ENCODE assay signal across 17 cellular contexts in genomic region chr13:106753241-106753640, GRCh38.
A peak's percentile ranks its signal among the peaks of the same experiment; 100 is the strongest.
DNase-seq lines count a peak whose midpoint lies in the region; ATAC-seq and TF ChIP-seq lines count a peak whose summit lies in the region.
"Had no signal": no experiment of that assay in that cellular context is flagged by ENCODE, and none has a peak within 500 bp of the region (broad histone marks: within the 10 kb centered on the region; RNA-seq: fewer than 3 reads in every experiment).

No MANE protein-coding gene starts in this region.

- H3K79me1 ChIP-seq in mesendoderm (ENCODE audit: low read length): no peaks in the 10 kb centered on the region

- peaks cover 4% of the 10 kb centered on the region for H3K9me3 Mint-ChIP-seq in endothelial cell (ENCODE audit: unreplicated experiment)
- H3K9me3 Mint-ChIP-seq in activated T-cell treated with anti-CD3 and anti-CD28 coated beads, Interleukin-2, amount 50 U/mL, for 72 hours: no peaks in the 10 kb centered on the region
- H3K9me3 Mint-ChIP-seq: activated B cell treated with CpG ODN at 0.5 μM for 24 hours; activated T-helper 2 cell treated with anti-CD3 and anti-CD28 coated beads, Interferon-gamma antibody, Interleukin-2, Interleukin-4, amounts not matched to agents 10 μg/mL and 5 μg/mL and 100 μg/mL, durations not matched to agents 14 hours and 24 hours and 36 hours; stimulated activated naive B cell treated with anti-CD40 and anti-IgM and Interleukin-4, amounts not matched to agents 10 μg/mL and 1 μg/mL and 100 μg/mL, for 72 hours had no signal

- no peak overlapping the region for H3K27ac ChIP-seq in mesendoderm (ENCODE audit: low read depth, low read length)
- H3K27ac ChIP-seq in subcutaneous abdominal adipose tissue (ENCODE audit: low read depth, low read length): peak overlapping the region; percentile 38

- H3K27me3 ChIP-seq in mesendoderm (ENCODE audit: insufficient read depth, low read length, poor library complexity): no peaks in the 10 kb centered on the region
- H3K27me3 ChIP-seq in subcutaneous abdominal adipose tissue (ENCODE audit: control insufficient read depth in 5 of 5, insufficient read depth in 4 of 5, low read length in 5 of 5): no peaks in the 10 kb centered on the region

- H3K36me3 Mint-ChIP-seq in endothelial cell (ENCODE audit: low read depth, unreplicated experiment): no peaks in the 10 kb centered on the region
- H3K36me3 Mint-ChIP-seq in activated T-cell treated with anti-CD3 and anti-CD28 coated beads, Interleukin-2, amount 50 U/mL, for 72 hours (ENCODE audit: insufficient read depth in 2 of 2): no peaks in the 10 kb centered on the region
- H3K36me3 Mint-ChIP-seq: CD4-positive, alpha-beta memory T cell; stimulated activated naive B cell treated with anti-CD40 and anti-IgM and Interleukin-4, amounts not matched to agents 10 μg/mL and 1 μg/mL and 100 μg/mL, for 72 hours; T-cell had no signal

- no peaks in the 10 kb centered on the region for H3K36me3 ChIP-seq in mesendoderm (ENCODE audit: control insufficient read depth, insufficient read depth, low read length)
- H3K36me3 ChIP-seq in subcutaneous abdominal adipose tissue (ENCODE audit: control insufficient read depth in 5 of 5, insufficient read depth in 5 of 5, low read length in 5 of 5): no peaks in the 10 kb centered on the region

- H3K4me2 ChIP-seq in mesendoderm (ENCODE audit: low read length): no peak overlapping the region

- H3K27me3 Mint-ChIP-seq in endothelial cell (ENCODE audit: unreplicated experiment): peaks cover 4% of the 10 kb centered on the region
- H3K27me3 Mint-ChIP-seq in activated T-cell treated with anti-CD3 and anti-CD28 coated beads, Interleukin-2, amount 50 U/mL, for 72 hours (ENCODE audit: low read depth): peaks cover 21% of the 10 kb centered on the region

- no peak overlapping the region for H3K4me3 Mint-ChIP-seq in endothelial cell (ENCODE audit: unreplicated experiment)
- no peak overlapping the region for H3K4me3 Mint-ChIP-seq in activated T-cell treated with anti-CD3 and anti-CD28 coated beads, Interleukin-2, amount 50 U/mL, for 72 hours
- H3K4me3 Mint-ChIP-seq: activated B cell treated with CpG ODN at 0.5 μM for 24 hours; CD4-positive, alpha-beta memory T cell; stimulated activated naive B cell treated with anti-CD40 and anti-IgM and Interleukin-4, amounts not matched to agents 10 μg/mL and 1 μg/mL and 100 μg/mL, for 72 hours; T-cell had no signal

- H4K8ac ChIP-seq in mesendoderm (ENCODE audit: low read depth, low read length): no peak overlapping the region

- H4K5ac ChIP-seq in mesendoderm (ENCODE audit: low read length): no peak overlapping the region

- peaks cover 33% of the 10 kb centered on the region for H3K4me1 Mint-ChIP-seq in endothelial cell (ENCODE audit: unreplicated experiment)
- no peaks in the 10 kb centered on the region for H3K4me1 Mint-ChIP-seq in activated T-cell treated with anti-CD3 and anti-CD28 coated beads, Interleukin-2, amount 50 U/mL, for 72 hours (ENCODE audit: low read depth)
- H3K4me1 Mint-ChIP-seq: activated B cell treated with CpG ODN at 0.5 μM for 24 hours had no signal

- H3K4me1 ChIP-seq in mesendoderm (ENCODE audit: control insufficient read depth, low read depth, low read length): no peaks in the 10 kb centered on the region
- peaks cover 0 to 27% (median 0%) of the 10 kb centered on the region in 5 donors for H3K4me1 ChIP-seq in subcutaneous abdominal adipose tissue (ENCODE audit: control insufficient read depth in 5 of 5, insufficient read depth in 5 of 5, low read length in 5 of 5)

- no peak for TF ChIP-seq CTCF in endothelial cell (IDR thresholded peaks at IDR 0.05; ENCODE audit: unreplicated experiment)

- H2AK5ac ChIP-seq in mesendoderm (ENCODE audit: low read length): no peak overlapping the region

- no peaks in the 10 kb centered on the region for H3K9me3 ChIP-seq in subcutaneous abdominal adipose tissue (ENCODE audit: control insufficient read depth in 5 of 5, low read length in 5 of 5)

- ATAC-seq in HG02623 (IDR thresholded peaks at IDR 0.05; ENCODE audit: unreplicated experiment): no peak
- ATAC-seq in activated T-cell treated with anti-CD3 and anti-CD28 coated beads, Interleukin-2, amount 50 U/mL, for 72 hours (replicated peaks in 1 of 2): no peak
- ATAC-seq: stimulated activated naive B cell treated with anti-CD40 and anti-IgM and Interleukin-4, amounts not matched to agents 10 μg/mL and 1 μg/mL and 100 μg/mL, for 72 hours; T-cell had no signal

- no peak overlapping the region for H2BK5ac ChIP-seq in mesendoderm (ENCODE audit: low read length)

- H3K18ac ChIP-seq in mesendoderm (ENCODE audit: low read length): peak overlapping the region; percentile 24

- no peak overlapping the region for H3K23ac ChIP-seq in mesendoderm (ENCODE audit: low read length)

- no peak overlapping the region for H2BK15ac ChIP-seq in mesendoderm (replicated peaks; ENCODE audit: low read depth)

- H3K56ac ChIP-seq in mesendoderm (ENCODE audit: low read length): no peak overlapping the region

- H3K4ac ChIP-seq in mesendoderm (ENCODE audit: low read depth, low read length): no peak overlapping the region

- H2BK120ac ChIP-seq in mesendoderm (ENCODE audit: low read depth, low read length): no peak overlapping the region

- DNase-seq in NCI-H1417 (lab: John Stamatoyannopoulos, UW): peak; percentile 11 to 30 (median 19)
- no peak for DNase-seq in NCI-H1417 treated with DMSO at 0.1 percent for 48 hours (lab: John Stamatoyannopoulos, UW)
- DNase-seq in endothelial cell (ENCODE audit: low spot score): no peak
- DNase-seq in mesendoderm: peak; percentile 29
- no peak for DNase-seq in activated CD4-positive, CD25-positive, alpha-beta regulatory T cell treated with anti-CD3 and anti-CD28 coated beads, Interleukin-2, amount 50 U/mL, for 72 hours
- DNase-seq in activated T-cell treated with anti-CD3 and anti-CD28 coated beads, Interleukin-2, amount 50 U/mL, for 72 hours: no peak
- DNase-seq: activated B cell treated with CpG ODN at 0.5 μM for 24 hours; activated CD8-positive, alpha-beta memory T cell treated with anti-CD3 and anti-CD28 coated beads for 24 hours; CD4-positive, alpha-beta memory T cell; NCI-H2171 treated with DMSO at 0.1 percent for 48 hours; NCI-H774; stimulated activated naive B cell treated with anti-CD40 and anti-IgM and Interleukin-4, amounts not matched to agents 10 μg/mL and 1 μg/mL and 100 μg/mL, for 72 hours; T-cell; trophoblast cell had no signal

- no CpG with 5 or more reads among the region's 6 CpGs for WGBS in mesendoderm (ENCODE audit: extremely low coverage, insufficient coverage, low lambda C conversion rate)

- H3K4me3 ChIP-seq in mesendoderm (ENCODE audit: low read length): no peak overlapping the region
- H3K4me3 ChIP-seq in subcutaneous abdominal adipose tissue (ENCODE audit: low read depth in 1 of 5, low read length in 5 of 5): peak overlapping the region in 1 of 5 donors; percentile 8

- H3K27ac Mint-ChIP-seq in endothelial cell (ENCODE audit: unreplicated experiment): peak overlapping the region; percentile 75
- H3K27ac Mint-ChIP-seq in activated T-cell treated with anti-CD3 and anti-CD28 coated beads, Interleukin-2, amount 50 U/mL, for 72 hours: no peak overlapping the region
- H3K27ac Mint-ChIP-seq: activated B cell treated with CpG ODN at 0.5 μM for 24 hours; activated T-helper 2 cell treated with anti-CD3 and anti-CD28 coated beads, Interferon-gamma antibody, Interleukin-2, Interleukin-4, amounts not matched to agents 10 μg/mL and 5 μg/mL and 100 μg/mL, durations not matched to agents 14 hours and 24 hours and 36 hours; stimulated activated naive B cell treated with anti-CD40 and anti-IgM and Interleukin-4, amounts not matched to agents 10 μg/mL and 1 μg/mL and 100 μg/mL, for 72 hours; T-cell had no signal

- H3K9ac ChIP-seq in mesendoderm (ENCODE audit: low read length) (no peak overlapping the region), subcutaneous abdominal adipose tissue (ENCODE audit: low read length in 5 of 5) (no peak overlapping the region)

- H3K79me2 ChIP-seq in mesendoderm (ENCODE audit: control insufficient read depth, insufficient read depth, low read length): no peaks in the 10 kb centered on the region

Comparison
In these comparisons a context has a peak if more than half of its experiments do, and no peak if none do; other contexts are left out.
1. DNase-seq: peak in NCI-H1417 (3 of 3) and mesendoderm (single experiment); none in NCI-H1417 treated with DMSO at 0.1 percent for 48 hours (single experiment), endothelial cell (single experiment), activated CD4-positive, CD25-positive, alpha-beta regulatory T cell treated with anti-CD3 and anti-CD28 coated beads, Interleukin-2, amount 50 U/mL, for 72 hours (single experiment) and activated T-cell treated with anti-CD3 and anti-CD28 coated beads, Interleukin-2, amount 50 U/mL, for 72 hours (0 of 2).